ENCODE assay signal across 8 cellular contexts in the genomic region with DNA sequence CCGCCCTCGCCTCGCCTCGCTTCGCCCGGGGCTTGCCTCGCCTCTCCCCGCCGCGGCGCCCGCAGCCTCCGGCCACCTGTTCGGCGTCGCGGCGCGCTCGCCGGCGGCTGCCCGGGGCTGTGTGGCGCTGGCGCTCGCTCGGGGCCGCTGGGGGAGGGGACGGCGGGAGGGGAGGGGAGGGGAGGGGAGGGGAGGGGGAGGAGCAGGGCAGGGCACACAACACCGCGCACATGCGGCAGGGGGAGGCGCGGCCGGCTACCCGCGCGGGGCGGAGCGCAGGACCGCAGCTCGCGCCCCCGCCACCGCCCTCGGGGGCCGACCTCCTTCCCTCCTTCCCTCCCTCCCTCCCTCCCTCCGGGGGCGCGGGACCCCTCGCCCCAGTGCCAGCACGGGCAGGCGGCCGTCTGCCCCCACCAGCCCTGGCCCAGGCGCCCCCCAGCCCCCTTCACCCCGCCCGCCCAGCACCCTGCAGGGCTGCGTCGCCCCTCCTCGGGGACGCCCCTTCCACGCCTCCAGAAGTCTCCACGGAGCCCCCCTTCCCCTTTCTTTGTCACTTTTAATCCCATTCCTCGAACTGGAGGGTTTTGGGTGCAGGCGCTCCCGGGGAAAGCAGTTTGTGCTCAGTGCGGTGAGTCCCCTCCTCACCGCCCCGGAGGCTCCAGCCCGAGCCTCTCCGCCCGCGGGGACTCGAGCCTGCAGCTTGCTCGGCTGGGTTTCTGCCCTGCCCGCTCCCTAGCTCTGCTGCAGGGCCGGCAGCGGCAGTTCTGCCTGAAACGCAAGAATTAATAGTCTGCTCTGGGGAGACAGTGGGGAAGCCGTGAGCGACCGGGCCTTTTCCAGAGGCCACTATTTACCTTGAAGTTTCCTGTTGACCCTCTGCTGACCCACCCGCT. TPM values are rescaled to one million over a fixed set of nuclear protein-coding genes. Genes with fewer than 3 reads are reported as not detected.
A peak's percentile ranks its signal among the peaks of the same experiment; 100 is the strongest.
DNase-seq lines count a peak whose midpoint lies in the region; ATAC-seq and TF ChIP-seq lines count a peak whose summit lies in the region.

PARD3 (minus strand) TSS at position 123 of the 893 bp plus-strand sequence. CDS start 301 bp downstream, outside the sequence.

- no peaks in the 10 kb centered on the region for H3K36me3 ChIP-seq in ACC112 (ENCODE audit: insufficient read depth, low read length)
- no peaks in the 10 kb centered on the region for H3K36me3 ChIP-seq in endocrine pancreas (ENCODE audit: control insufficient read depth, insufficient read depth, low read length)
- H3K36me3 ChIP-seq in tibial artery = no peaks in the 10 kb centered on the region

- peak within 1 kb of the TSS; percentile 80 for H2AFZ ChIP-seq in ACC112 (ENCODE audit: low read length, unreplicated experiment)

- intact Hi-C loops in tibial artery (cut with DNase I; ENCODE audit: low total_unique reads) = loop anchor here (10.0 kb wide), 1 partner anchor 101 kb away; no protein-coding TSS in a partner anchor

- H3K9me3 ChIP-seq in endocrine pancreas (ENCODE audit: control insufficient read depth, low read length) (no peaks in the 10 kb centered on the region), tibial artery (no peaks in the 10 kb centered on the region)

- H3K79me2 ChIP-seq in ACC112 (ENCODE audit: control insufficient read depth, insufficient read depth, low read length, unreplicated experiment) = peaks cover 41% of the 10 kb centered on the region

- peak; percentile 90 for DNase-seq in GM13977 (ENCODE audit: low spot score)
- DNase-seq in SK-N-DZ (ENCODE audit: low spot score) = peak; percentile 66
- DNase-seq in lung microvascular endothelial cell (ENCODE audit: low read depth in 2 of 2) = peak; percentile 61 to 86
- peak; percentile 55 to 74 for DNase-seq in tibial artery

- H3K27ac ChIP-seq in ACC112 (ENCODE audit: low read depth, low read length) (peak within 1 kb of the TSS; percentile 6; the same call in 1 of the 2 replicates), tibial artery (peak within 1 kb of the TSS; percentile 76 to 87)

- H3K9ac ChIP-seq in endocrine pancreas (ENCODE audit: control insufficient read depth, insufficient read depth, low read length) = peak within 1 kb of the TSS; percentile 89

- H3K4me3 ChIP-seq in ACC112 (ENCODE audit: low read depth, low read length) (peak within 1 kb of the TSS; percentile 94), endocrine pancreas (ENCODE audit: control insufficient read depth, insufficient read depth, low read length) (peak within 1 kb of the TSS; percentile 81), tibial artery (peak within 1 kb of the TSS; percentile 91 to 97)

- peaks cover 19% of the 10 kb centered on the region for H3K4me1 ChIP-seq in ACC112 (ENCODE audit: control insufficient read depth, insufficient read depth, low read length, unreplicated experiment)
- H3K4me1 ChIP-seq in endocrine pancreas (ENCODE audit: control insufficient read depth, insufficient read depth, low read length) = no peaks in the 10 kb centered on the region
- H3K4me1 ChIP-seq in tibial artery = peaks cover 0 to 31% (median 15%) of the 10 kb centered on the region in 4 donors

- in situ Hi-C loops in GM13977 (cut with MboI; ENCODE audit: low pct_unique_long_range_greater_than_20kb, low sequenced_read_pairs, unreplicated experiment) = no loop called here

- no peaks in the 10 kb centered on the region for H3K27me3 ChIP-seq in ACC112 (ENCODE audit: insufficient read depth, low read length)
- H3K27me3 ChIP-seq in endocrine pancreas (ENCODE audit: control insufficient read depth, insufficient read depth, low read length) = no peaks in the 10 kb centered on the region
- no peaks in the 10 kb centered on the region for H3K27me3 ChIP-seq in tibial artery

- TF ChIP-seq CTCF in GM13977 (IDR thresholded peaks at IDR 0.05; ENCODE audit: extremely low read depth, insufficient read depth, missing control alignments) (no peak), tibial artery (IDR thresholded peaks at IDR 0.05) (no peak)

- peak; percentile 43 for ATAC-seq in HG03521 (IDR thresholded peaks at IDR 0.05; ENCODE audit: unreplicated experiment)
- ATAC-seq in GM18870 (IDR thresholded peaks at IDR 0.05; ENCODE audit: unreplicated experiment) = no peak

RNA-seq across cellular contexts. Expression of gene PARD3, which starts in this region (rescaled TPM):
- 28.3 and 30.0 TPM in 2 replicates for polyA plus RNA-seq in SK-N-DZ (2014; cell fraction: cytosol; rRNA removed)
- 14.3 and 17.2 TPM in 2 replicates for polyA plus RNA-seq in SK-N-DZ (2014; cell fraction: nucleus; rRNA removed)
- 23.1 and 29.4 TPM in 2 replicates for total RNA-seq in lung microvascular endothelial cell
